Comparison of ENCODE assay signal across 7 cellular contexts in the genomic region with DNA sequence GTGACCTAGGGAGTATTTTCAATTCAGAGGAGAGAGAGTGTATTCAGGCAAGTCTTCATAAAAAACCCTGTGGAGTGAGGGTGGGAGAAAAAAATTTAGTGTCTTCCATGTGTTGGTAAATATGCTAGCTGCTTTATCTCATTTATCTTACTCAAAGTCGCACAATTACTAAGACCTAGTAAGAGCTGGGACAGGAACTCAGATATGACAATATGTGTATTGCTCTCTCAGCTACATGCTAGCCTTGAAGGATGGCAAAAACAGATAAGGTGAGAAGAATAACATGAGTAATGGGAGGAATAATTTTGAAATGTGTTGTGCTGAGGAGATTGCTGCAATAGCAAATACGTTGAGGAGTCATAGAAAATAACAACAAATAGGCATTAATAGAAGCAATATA.
"Had no signal": no experiment of that assay in that cellular context is flagged by ENCODE, and none has a peak within 500 bp of the region (broad histone marks: within the 10 kb centered on the region; RNA-seq: fewer than 3 reads in every experiment).

No MANE protein-coding gene starts in this region.

- H3K4me3 ChIP-seq: GM12878 had no signal

- FAIRE-seq: G401.6, GM12878, GM12891, GM12892, GM18507 had no signal

- ATAC-seq: GM12878 had no signal

- DNase-seq: GDM1, GF-D8 had no signal
